21 cellular contexts compared by ENCODE assay signal in the genomic region with DNA sequence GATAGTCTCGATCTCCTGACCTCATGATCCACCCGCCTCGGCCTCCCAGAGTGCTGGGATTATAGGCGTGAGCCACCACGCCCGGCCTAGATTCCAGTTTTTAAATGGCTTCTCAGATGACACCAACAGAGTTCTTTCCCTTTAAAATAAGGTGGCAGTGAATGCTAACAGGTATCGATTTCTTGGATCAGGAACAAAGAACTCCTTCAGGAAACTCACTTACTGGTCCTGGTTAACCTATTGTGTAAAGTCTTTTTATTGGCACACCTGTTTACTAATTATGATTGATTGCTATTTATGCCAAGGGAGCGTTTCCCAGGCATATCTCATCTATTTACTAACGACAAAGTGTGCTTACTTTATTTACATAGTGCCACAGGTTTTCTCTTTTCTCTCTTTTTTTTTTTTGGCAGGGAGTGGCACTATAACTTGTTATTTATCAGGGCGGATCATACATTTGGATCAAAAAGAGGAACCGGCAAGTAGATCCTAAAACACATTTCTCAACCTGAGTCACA.
A peak's percentile ranks its signal among the peaks of the same experiment; 100 is the strongest.
DNase-seq lines count a peak whose midpoint lies in the region; ATAC-seq, FAIRE-seq and TF ChIP-seq lines count a peak whose summit lies in the region.
"Had no signal": no experiment of that assay in that cellular context is flagged by ENCODE, and none has a peak within 500 bp of the region (broad histone marks: within the 10 kb centered on the region; RNA-seq: fewer than 3 reads in every experiment).

No MANE protein-coding gene starts in this region.

- intact Hi-C loops in pancreas (cut with DNase I), result no loop called here

- no peak overlapping the region for H3K4me3 ChIP-seq in pancreas
- H3K4me3 ChIP-seq: breast epithelium, heart right ventricle, psoas muscle had no signal

- FAIRE-seq in pancreas (lab: Jason Lieb, UNC), result no peak
- FAIRE-seq: HTR-8/SVneo had no signal

- ATAC-seq in pancreas, result peak in 3 of 4 donors; percentile 36 to 77 (median 50)
- no peak for ATAC-seq in HG03097 (IDR thresholded peaks at IDR 0.05; ENCODE audit: low FRiP score, unreplicated experiment)
- ATAC-seq: activated CD8-positive, alpha-beta memory T cell treated with anti-CD3 and anti-CD28 coated beads, Interleukin-2, amount 10 ng/mL, durations not matched to agents 7 days and 5 days; heart right ventricle; psoas muscle had no signal

- peak; percentile 80 for DNase-seq in NCI-H1105 (lab: John Stamatoyannopoulos, UW)
- peak; percentile 80 for DNase-seq in NCI-H187 treated with DMSO at 0.1 percent for 48 hours (lab: John Stamatoyannopoulos, UW)
- DNase-seq in NCI-H345 treated with DMSO at 0.1 percent for 48 hours (lab: John Stamatoyannopoulos, UW; ENCODE audit: unreplicated experiment), result peak; percentile 97
- DNase-seq in pancreas, result peak in 1 of 6 donors; percentile 17
- DNase-seq in islet precursor cell, result no peak
- no peak for DNase-seq in C1 segment of cervical spinal cord (lab: John Stamatoyannopoulos, UW)
- DNase-seq: activated CD4-positive, alpha-beta T cell treated with anti-CD3 and anti-CD28 coated beads, Interleukin-2, amount 10 ng/mL, durations not matched to agents 24 days and 14 days; activated CD8-positive, alpha-beta memory T cell treated with anti-CD3 and anti-CD28 coated beads, Interleukin-2, amount 10 ng/mL, durations not matched to agents 7 days and 5 days; activated naive CD4-positive, alpha-beta T cell treated with anti-CD3 and anti-CD28 coated beads, Interleukin-2, amount 10 ng/mL, durations not matched to agents 7 days and 5 days; amygdala; effector CD8-positive, alpha-beta T cell; heart right ventricle; mammary epithelial cell; NCI-H524; psoas muscle; trophoblast cell had no signal

- H3K27ac ChIP-seq in pancreas, result no peak overlapping the region
- H3K27ac ChIP-seq: breast epithelium, heart right ventricle, KMS-11, psoas muscle, VCaP had no signal

- no peaks in the 10 kb centered on the region for H3K9me3 ChIP-seq in pancreas
- H3K9me3 ChIP-seq: breast epithelium, heart right ventricle, psoas muscle had no signal

- 17% methylated on average over 11 of the region's 11 CpGs for WGBS in pancreas, 2 donors

- H3K27me3 ChIP-seq in pancreas, result no peaks in the 10 kb centered on the region
- H3K27me3 ChIP-seq: breast epithelium had no signal

- no peak for TF ChIP-seq CTCF in pancreas (IDR thresholded peaks at IDR 0.05)

- no peaks in the 10 kb centered on the region for H3K4me1 ChIP-seq in pancreas
- H3K4me1 ChIP-seq: breast epithelium, heart right ventricle, psoas muscle had no signal

- no peaks in the 10 kb centered on the region for H3K36me3 ChIP-seq in pancreas
- H3K36me3 ChIP-seq: breast epithelium had no signal

Comparison
In these comparisons a context has a peak if more than half of its experiments do, and no peak if none do; other contexts are left out.
1. DNase-seq: peak in NCI-H1105 (single experiment), NCI-H187 treated with DMSO at 0.1 percent for 48 hours (single experiment) and NCI-H345 treated with DMSO at 0.1 percent for 48 hours (single experiment); none in islet precursor cell (single experiment) and C1 segment of cervical spinal cord (0 of 14).